In the genomic region with DNA sequence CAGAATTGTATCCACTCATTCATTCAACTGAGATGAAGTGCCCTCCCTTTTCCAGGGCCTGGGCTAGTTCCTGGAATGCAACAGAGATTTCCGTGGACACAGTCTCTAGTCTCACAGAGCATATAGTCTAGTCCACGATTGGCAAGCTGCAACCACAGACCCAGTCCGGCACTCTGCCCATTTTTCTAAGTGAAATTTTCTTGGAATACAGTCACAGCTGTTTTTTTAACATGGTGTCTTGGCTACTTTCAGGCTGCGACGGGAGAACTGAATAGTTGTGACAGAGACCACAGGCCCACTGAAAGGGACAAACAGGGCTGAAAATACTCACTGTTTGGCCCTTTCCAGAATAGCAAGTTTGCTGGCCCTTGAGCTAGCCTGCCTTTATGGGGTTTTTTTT, we compare ENCODE assay signal across 27 cellular contexts.
"Had no signal": no experiment of that assay in that cellular context is flagged by ENCODE, and none has a peak within 500 bp of the region (broad histone marks: within the 10 kb centered on the region; RNA-seq: fewer than 3 reads in every experiment).

No MANE protein-coding gene starts in this region.

- DNase-seq: activated CD4-positive, alpha-beta memory T cell treated with anti-CD3 and anti-CD28 coated beads, Interleukin-2, amount 10 ng/mL, durations not matched to agents 7 days and 5 days; activated CD4-positive, alpha-beta T cell treated with anti-CD3 and anti-CD28 coated beads for 1 hour; activated CD4-positive, alpha-beta T cell treated with anti-CD3 and anti-CD28 coated beads, Interleukin-2, amount 10 ng/mL, durations not matched to agents 7 days and 5 days; activated CD8-positive, alpha-beta memory T cell treated with anti-CD3 and anti-CD28 coated beads, Interleukin-2, amount 50 U/mL, for 48 hours; activated naive CD4-positive, alpha-beta T cell treated with Interleukin-2 at 50 U/mL for 16 hours; activated T-cell treated with anti-CD3 and anti-CD28 coated beads, Interleukin-2, amount 50 U/mL, for 4 hours; central memory CD4-positive, alpha-beta T cell; effector CD4-positive, alpha-beta T cell; glutamatergic neuron; left cardiac atrium; left ventricle myocardium superior; naive thymus-derived CD4-positive, alpha-beta T cell; stimulated activated CD4-positive, alpha-beta T cell treated with anti-CD3 and anti-CD28 coated beads, Interleukin-2, amount 100 ng/mL, for 48 hours; stimulated activated naive CD4-positive, alpha-beta T cell treated with Interleukin-2 at 50 U/mL for 16 hours; T-helper 2 cell; testis; trophoblast cell had no signal

- H3K27me3 ChIP-seq: hepatocyte, testis had no signal

- H3K4me3 Mint-ChIP-seq: activated CD4-positive, alpha-beta memory T cell treated with anti-CD3 and anti-CD28 coated beads, Interleukin-2, amount 10 ng/mL, durations not matched to agents 7 days and 5 days; activated CD4-positive, alpha-beta T cell treated with anti-CD3 and anti-CD28 coated beads, Interleukin-2, amount 10 ng/mL, durations not matched to agents 7 days and 5 days; activated naive CD8-positive, alpha-beta T cell; activated T-cell treated with anti-CD3 and anti-CD28 coated beads, Interleukin-2, amount 50 U/mL, for 4 hours; dendritic cell treated with granulocyte-macrophage colony-stimulating factor and Interleukin-4, amounts not matched to agents 40 ng/mL and 50 ng/mL, for 4 days; mesothelial cell of epicardium; naive thymus-derived CD4-positive, alpha-beta T cell; WTC11 had no signal

- H3K9me3 ChIP-seq: testis had no signal

- H3K4me2 ChIP-seq: hepatocyte had no signal

- H2AFZ ChIP-seq: hepatocyte, parathyroid adenoma had no signal

- H3K4me1 ChIP-seq: parathyroid adenoma, testis had no signal

- H3K27ac Mint-ChIP-seq: activated CD4-positive, alpha-beta memory T cell treated with anti-CD3 and anti-CD28 coated beads, Interleukin-2, amount 10 ng/mL, durations not matched to agents 7 days and 5 days; activated CD4-positive, alpha-beta T cell treated with anti-CD3 and anti-CD28 coated beads, Interleukin-2, amount 10 ng/mL, durations not matched to agents 7 days and 5 days; activated naive CD8-positive, alpha-beta T cell; activated T-helper 2 cell treated with anti-CD3 and anti-CD28 coated beads, Interferon-gamma antibody, Interleukin-2, Interleukin-4, amounts not matched to agents 10 μg/mL and 5 μg/mL and 100 μg/mL, durations not matched to agents 14 hours and 24 hours and 36 hours; dendritic cell treated with granulocyte-macrophage colony-stimulating factor and Interleukin-4, amounts not matched to agents 40 ng/mL and 50 ng/mL, for 4 days; mesothelial cell of epicardium; naive thymus-derived CD4-positive, alpha-beta T cell; WTC11 had no signal

- H3K4me1 Mint-ChIP-seq: mesothelial cell of epicardium, WTC11 had no signal

- FAIRE-seq: endometrium, frontal cortex, keratinocyte had no signal

- H3K27ac ChIP-seq: hepatocyte, parathyroid adenoma, testis had no signal

- H3K9me3 Mint-ChIP-seq: activated T-helper 2 cell treated with anti-CD3 and anti-CD28 coated beads, Interferon-gamma antibody, Interleukin-2, Interleukin-4, amounts not matched to agents 10 μg/mL and 5 μg/mL and 100 μg/mL, durations not matched to agents 14 hours and 24 hours and 36 hours had no signal

- H3K27me3 Mint-ChIP-seq: activated CD4-positive, alpha-beta memory T cell treated with anti-CD3 and anti-CD28 coated beads, Interleukin-2, amount 10 ng/mL, durations not matched to agents 7 days and 5 days; activated CD4-positive, alpha-beta T cell treated with anti-CD3 and anti-CD28 coated beads, Interleukin-2, amount 10 ng/mL, durations not matched to agents 7 days and 5 days; activated naive CD8-positive, alpha-beta T cell; dendritic cell treated with granulocyte-macrophage colony-stimulating factor and Interleukin-4, amounts not matched to agents 40 ng/mL and 50 ng/mL, for 4 days; naive thymus-derived CD4-positive, alpha-beta T cell had no signal

- H3K9ac ChIP-seq: parathyroid adenoma had no signal

- H3K4me3 ChIP-seq: hepatocyte, testis had no signal
